ENCODE assay signal across 23 cellular contexts in the genomic region with DNA sequence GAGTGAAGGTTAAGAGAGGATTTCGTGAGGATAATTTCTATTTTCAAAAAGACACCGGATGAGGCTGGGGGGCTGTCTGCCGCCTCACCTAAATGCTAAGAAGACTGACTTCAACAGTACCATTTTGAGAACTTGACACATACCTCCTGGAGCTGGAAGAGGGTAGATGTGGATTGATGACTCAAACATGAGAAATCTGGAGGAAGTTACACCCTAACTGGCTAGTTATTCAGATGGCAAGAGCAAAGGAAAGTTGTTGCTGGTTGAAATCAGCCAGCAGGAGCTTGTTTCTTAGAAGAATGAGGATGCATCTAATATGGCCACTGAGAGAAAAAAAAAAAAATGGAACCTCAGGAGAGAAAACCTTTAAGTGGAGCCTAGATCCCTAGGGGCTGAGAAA.
DNase-seq lines count a peak whose midpoint lies in the region; TF ChIP-seq lines count a peak whose summit lies in the region.
"Had no signal": no experiment of that assay in that cellular context is flagged by ENCODE, and none has a peak within 500 bp of the region (broad histone marks: within the 10 kb centered on the region; RNA-seq: fewer than 3 reads in every experiment).

No MANE protein-coding gene starts in this region.

- TF ChIP-seq RAD21 in SK-N-SH (IDR thresholded peaks at IDR 0.05; ENCODE audit: low read length) = no peak

- H3K4me1 ChIP-seq in SK-N-SH (ENCODE audit: control insufficient read depth in 1 of 2, insufficient read depth in 2 of 2, low read depth in 1 of 2, low read length in 1 of 2) (peaks cover 0 to 4% of the 10 kb centered on the region in 2 experiments; a peak in 2 of 4 replicates), PC-9 (replicated peaks; ENCODE audit: insufficient read depth) (no peaks in the 10 kb centered on the region)
- H3K4me1 ChIP-seq: body of pancreas, uterus had no signal

- no peak for TF ChIP-seq EP300 in SK-N-SH (IDR thresholded peaks at IDR 0.05; ENCODE audit: borderline replicate concordance in 1 of 2, low read depth in 1 of 2, low read length in 1 of 2)

- H3K4me2 ChIP-seq in SK-N-SH (no peak overlapping the region), PC-9 (no peak overlapping the region)

- BruUV-seq in PC-9 (replicated peaks; lab: Mats Ljungman, UMichigan) = no TSS peak

- H3F3A ChIP-seq in SK-N-SH (replicated peaks; ENCODE audit: insufficient read depth) = no peaks in the 10 kb centered on the region
- H3F3A ChIP-seq in PC-9 (ENCODE audit: insufficient read depth, low read depth) = no peaks in the 10 kb centered on the region

- H3K79me2 ChIP-seq in SK-N-SH (ENCODE audit: insufficient read depth) (no peaks in the 10 kb centered on the region), PC-9 (ENCODE audit: low read depth) (no peaks in the 10 kb centered on the region)

- H3K36me3 ChIP-seq in SK-N-SH (replicated peaks in 1 of 2; ENCODE audit: control insufficient read depth in 1 of 2, insufficient read depth in 2 of 2, low read length in 1 of 2) = no peaks in the 10 kb centered on the region
- H3K36me3 ChIP-seq in PC-9 (ENCODE audit: low read depth) = no peaks in the 10 kb centered on the region
- H3K36me3 ChIP-seq: esophagus muscularis mucosa, left ventricle myocardium inferior, uterus had no signal

- intact Hi-C loops in PC-9 (cut with micrococcal nuclease; ENCODE audit: unreplicated experiment) = no loop called here

- peak overlapping the region; percentile 53; the same call in 1 of the 2 replicates for H2AFZ ChIP-seq in SK-N-SH (ENCODE audit: low read depth)
- no peak overlapping the region for H2AFZ ChIP-seq in PC-9

- WGBS in SK-N-SH (ENCODE audit: low lambda C conversion rate) = 84% methylated on average over 3 of the region's 3 CpGs

- POLR2A ChIA-PET in SK-N-SH (lab: Yijun Ruan, JAX) (no interaction called here), PC-9 (lab: Charles Lee; ENCODE audit: unreplicated experiment) (no interaction called here)

- TF ChIP-seq CTCF in SK-N-SH (IDR thresholded peaks at IDR 0.05) (no peak), fibroblast of pulmonary artery (IDR thresholded peaks at IDR 0.05; ENCODE audit: low read length, missing control alignments) (no peak), PC-9 (conservative IDR thresholded peaks at IDR 0.05) (no peak)

- H3K27ac ChIP-seq in SK-N-SH (ENCODE audit: low read depth in 2 of 2, low read length in 1 of 2) (no peak overlapping the region; a peak in 1 of 4 replicates), PC-9 (no peak overlapping the region)
- H3K27ac ChIP-seq: body of pancreas, esophagus muscularis mucosa, left ventricle myocardium inferior, uterus had no signal

- no peaks in the 10 kb centered on the region for H4K20me1 ChIP-seq in SK-N-SH (ENCODE audit: insufficient read depth)
- no peaks in the 10 kb centered on the region for H4K20me1 ChIP-seq in PC-9 (ENCODE audit: insufficient read depth)

- CTCF ChIA-PET in SK-N-SH (lab: Yijun Ruan, JAX) = no interaction called here
- CTCF ChIA-PET in PC-9 (lab: Charles Lee) = no interaction called here

- H3K4me3 ChIP-seq in SK-N-SH (ENCODE audit: low read depth in 2 of 2, low read length in 1 of 2) = no peak overlapping the region
- no peak overlapping the region for H3K4me3 ChIP-seq in fibroblast of pulmonary artery (replicated peaks; ENCODE audit: low read depth, low read length)
- no peak overlapping the region for H3K4me3 ChIP-seq in PC-9
- H3K4me3 ChIP-seq: body of pancreas, esophagus muscularis mucosa, left ventricle myocardium inferior, uterus had no signal

- H3K27me3 ChIP-seq in SK-N-SH (ENCODE audit: insufficient read depth) (no peaks in the 10 kb centered on the region), PC-9 (ENCODE audit: insufficient read depth, low read depth) (no peaks in the 10 kb centered on the region)
- H3K27me3 ChIP-seq: body of pancreas, esophagus muscularis mucosa, uterus had no signal

- no peaks in the 10 kb centered on the region for H3K9me3 ChIP-seq in SK-N-SH
- H3K9me3 ChIP-seq in PC-9 (ENCODE audit: insufficient read depth, low read depth) = no peaks in the 10 kb centered on the region
- H3K9me3 ChIP-seq: body of pancreas, esophagus muscularis mucosa, left ventricle myocardium inferior, uterus had no signal

- H3K9me2 ChIP-seq in SK-N-SH (no peaks in the 10 kb centered on the region), PC-9 (ENCODE audit: insufficient read depth) (no peaks in the 10 kb centered on the region)

- no peak overlapping the region for H3K9ac ChIP-seq in SK-N-SH

- DNase-seq in ELR (ENCODE audit: low read depth) (peak; percentile 1), SK-N-SH (no peak), fibroblast of pulmonary artery (ENCODE audit: low read depth) (peak; percentile 6), stromal cell of bone marrow (ENCODE audit: low read depth) (peak; percentile 2), PC-9 (no peak), hepatic stellate cell (ENCODE audit: low spot score) (no peak), NCI-H1105 (lab: John Stamatoyannopoulos, UW) (no peak)
- DNase-seq: activated CD4-positive, CD25-positive, alpha-beta regulatory T cell treated with anti-CD3 and anti-CD28 coated beads, Interleukin-2, amount 50 U/mL, for 72 hours; activated CD8-positive, alpha-beta T cell treated with anti-CD3 and anti-CD28 coated beads, Interleukin-2, amount 10 ng/mL, durations not matched to agents 7 days and 5 days; activated effector memory CD4-positive, alpha-beta T cell treated with Interleukin-2 at 50 U/mL for 16 hours; activated T-cell treated with anti-CD3 and anti-CD28 coated beads for 4 hours; body of pancreas; CD4-positive, CD25-positive, alpha-beta regulatory T cell; effector CD8-positive, alpha-beta T cell; left ventricle myocardium inferior; midbrain; naive thymus-derived CD8-positive, alpha-beta T cell; retina; stimulated activated CD4-positive, alpha-beta T cell treated with anti-CD3 and anti-CD28 coated beads, Interleukin-2, amount 100 ng/mL, for 48 hours; stimulated activated naive B cell treated with anti-CD40 and anti-IgM and Interleukin-4, amounts not matched to agents 10 μg/mL and 1 μg/mL and 100 μg/mL, for 72 hours; T-cell; uterus had no signal

TF ChIP-seq in SK-N-SH, 30 proteins besides CTCF, POLR2A, EP300 and RAD21:
- TF ChIP-seq TCF12 (IDR thresholded peaks at IDR 0.05) = peak; percentile 20; the same call in 1 of the 2 replicates
- 0 out of 2 replicates have a peak, but pooled peaks have one; percentile 27 for TF ChIP-seq JUND (IDR thresholded peaks at IDR 0.05)
- TF ChIP-seq FOSL2 (IDR thresholded peaks at IDR 0.05; ENCODE audit: borderline replicate concordance, low read depth) = peak; percentile 50; the same call in 1 of the 2 replicates
- TF ChIP-seq ELF1 (IDR thresholded peaks at IDR 0.05) = no peak
- TF ChIP-seq GATA2 (CRISPR knock-in tag; IDR thresholded peaks at IDR 0.05) = no peak
- TF ChIP-seq MEF2A (IDR thresholded peaks at IDR 0.05; ENCODE audit: borderline replicate concordance, low read depth) = no peak

Comparison
In these comparisons a context has a peak if more than half of its experiments do, and no peak if none do; other contexts are left out.
1. DNase-seq: peak in ELR (single experiment), fibroblast of pulmonary artery (single experiment) and stromal cell of bone marrow (single experiment); none in SK-N-SH (single experiment), PC-9 (0 of 2), hepatic stellate cell (single experiment) and NCI-H1105 (single experiment).